17 cellular contexts compared by ENCODE assay signal in the genomic region with DNA sequence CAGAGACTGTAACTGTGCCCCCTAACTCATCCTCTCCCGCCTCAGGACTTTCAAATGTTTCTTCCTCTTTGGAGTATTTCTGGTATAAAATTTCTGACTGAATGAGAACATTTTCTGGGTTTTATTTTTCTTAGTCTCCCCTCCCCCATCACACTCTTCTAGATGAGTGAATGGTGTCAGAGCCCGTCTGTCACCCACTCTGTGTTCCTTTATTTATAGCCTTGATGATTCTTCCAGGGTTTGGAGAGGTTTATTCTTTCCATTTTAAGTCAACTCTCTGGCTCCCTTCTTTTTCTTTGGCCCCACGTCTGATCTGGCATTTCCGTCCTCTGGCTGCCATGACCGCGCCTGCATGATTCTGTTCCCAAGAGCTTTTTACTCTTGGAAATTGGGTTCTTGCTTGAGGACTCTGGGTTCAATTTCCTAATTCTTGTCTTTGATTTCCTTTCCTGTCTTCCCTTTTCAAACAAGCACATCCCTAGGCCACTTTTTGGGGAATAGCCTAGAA.
DNase-seq lines count a peak whose midpoint lies in the region; ATAC-seq, FAIRE-seq and TF ChIP-seq lines count a peak whose summit lies in the region.
"Had no signal": no experiment of that assay in that cellular context is flagged by ENCODE, and none has a peak within 500 bp of the region (broad histone marks: within the 10 kb centered on the region; RNA-seq: fewer than 3 reads in every experiment).

No MANE protein-coding gene starts in this region.

- H3K4me2 ChIP-seq in astrocyte (ENCODE audit: low read length) = no peak overlapping the region
- H3K4me2 ChIP-seq in mesendoderm (ENCODE audit: low read length) = no peak overlapping the region
- H3K4me2 ChIP-seq: BLaER1 had no signal

- H3K27ac ChIP-seq in astrocyte (ENCODE audit: low read depth, low read length) (no peak overlapping the region), mesendoderm (ENCODE audit: low read depth, low read length) (no peak overlapping the region), thoracic aorta (peak overlapping the region; percentile 75 to 92)
- H3K27ac ChIP-seq: BLaER1, HL-60 had no signal

- H2BK5ac ChIP-seq in mesendoderm (ENCODE audit: low read length) = no peak overlapping the region

- no peaks in the 10 kb centered on the region for H3K9me3 Mint-ChIP-seq in astrocyte (ENCODE audit: unreplicated experiment)
- H3K9me3 Mint-ChIP-seq in activated naive CD4-positive, alpha-beta T cell treated with anti-CD3 and anti-CD28 coated beads, Interleukin-2, amount 10 ng/mL, durations not matched to agents 7 days and 5 days = no peaks in the 10 kb centered on the region
- H3K9me3 Mint-ChIP-seq: CD8-positive, alpha-beta memory T cell; HFFc6 had no signal

- no peak for DNase-seq in left cardiac atrium
- DNase-seq in Right ventricle myocardium superior = no peak
- no peak for DNase-seq in astrocyte (ENCODE audit: low read depth)
- no peak for DNase-seq in mesendoderm
- DNase-seq in thoracic aorta (ENCODE audit: low spot score) = no peak
- no peak for DNase-seq in activated naive CD4-positive, alpha-beta T cell treated with anti-CD3 and anti-CD28 coated beads, Interleukin-2, amount 10 ng/mL, durations not matched to agents 7 days and 5 days
- DNase-seq in NCI-H2107 (lab: John Stamatoyannopoulos, UW) = no peak
- DNase-seq: 8988T; AML-193; Caco-2; CD8-positive, alpha-beta memory T cell; GF-D8; HCEC 1CT; HFFc6 had no signal

- no peak overlapping the region for H3K4me3 Mint-ChIP-seq in astrocyte (ENCODE audit: unreplicated experiment)
- no peak overlapping the region for H3K4me3 Mint-ChIP-seq in activated naive CD4-positive, alpha-beta T cell treated with anti-CD3 and anti-CD28 coated beads, Interleukin-2, amount 10 ng/mL, durations not matched to agents 7 days and 5 days
- H3K4me3 Mint-ChIP-seq: CD8-positive, alpha-beta memory T cell; HFFc6 had no signal

- H3K79me1 ChIP-seq in mesendoderm (ENCODE audit: low read length) = no peaks in the 10 kb centered on the region

- H2BK15ac ChIP-seq in mesendoderm (replicated peaks; ENCODE audit: low read depth) = no peak overlapping the region

- H3K4me1 ChIP-seq in astrocyte (ENCODE audit: insufficient read depth, low read length) = no peaks in the 10 kb centered on the region
- peaks cover 8% of the 10 kb centered on the region for H3K4me1 ChIP-seq in mesendoderm (ENCODE audit: control insufficient read depth, low read depth, low read length)
- peaks cover 4 to 46% of the 10 kb centered on the region in 2 donors for H3K4me1 ChIP-seq in thoracic aorta (ENCODE audit: control insufficient read depth in 1 of 2, low read depth in 2 of 2)
- H3K4me1 ChIP-seq: Caco-2 had no signal

- TF ChIP-seq CTCF in astrocyte (IDR thresholded peaks at IDR 0.05; ENCODE audit: insufficient read depth, low read depth, low read length) (no peak), thoracic aorta (IDR thresholded peaks at IDR 0.05) (no peak)

- no peak overlapping the region for H2AFZ ChIP-seq in astrocyte (ENCODE audit: low read depth, low read length)

- no peak overlapping the region for H3K18ac ChIP-seq in mesendoderm (ENCODE audit: low read length)

- H4K5ac ChIP-seq in mesendoderm (ENCODE audit: low read length) = no peak overlapping the region

- H3K4me3 ChIP-seq in astrocyte (ENCODE audit: insufficient read depth, low read depth, low read length) (no peak overlapping the region), mesendoderm (ENCODE audit: low read length) (no peak overlapping the region), thoracic aorta (peak overlapping the region; percentile 50)
- H3K4me3 ChIP-seq: BLaER1 had no signal

- H3K27me3 Mint-ChIP-seq in astrocyte (ENCODE audit: low read depth, unreplicated experiment) = no peaks in the 10 kb centered on the region
- H3K27me3 Mint-ChIP-seq in activated naive CD4-positive, alpha-beta T cell treated with anti-CD3 and anti-CD28 coated beads, Interleukin-2, amount 10 ng/mL, durations not matched to agents 7 days and 5 days = peaks cover 48% of the 10 kb centered on the region

- no peak overlapping the region for H3K56ac ChIP-seq in mesendoderm (ENCODE audit: low read length)

- H3K36me3 Mint-ChIP-seq in astrocyte (ENCODE audit: low read depth, unreplicated experiment) = peaks cover 52% of the 10 kb centered on the region
- H3K36me3 Mint-ChIP-seq in activated naive CD4-positive, alpha-beta T cell treated with anti-CD3 and anti-CD28 coated beads, Interleukin-2, amount 10 ng/mL, durations not matched to agents 7 days and 5 days = no peaks in the 10 kb centered on the region
- H3K36me3 Mint-ChIP-seq: CD8-positive, alpha-beta memory T cell had no signal

- H3K27ac Mint-ChIP-seq in astrocyte (ENCODE audit: unreplicated experiment) = peak overlapping the region; percentile 93
- H3K27ac Mint-ChIP-seq in activated naive CD4-positive, alpha-beta T cell treated with anti-CD3 and anti-CD28 coated beads, Interleukin-2, amount 10 ng/mL, durations not matched to agents 7 days and 5 days = no peak overlapping the region
- H3K27ac Mint-ChIP-seq: HFFc6 had no signal

- H2AK5ac ChIP-seq in mesendoderm (ENCODE audit: low read length) = no peak overlapping the region

- H3K9me3 ChIP-seq in astrocyte (ENCODE audit: insufficient read depth, low read depth, low read length) (no peaks in the 10 kb centered on the region), thoracic aorta (no peaks in the 10 kb centered on the region)
- H3K9me3 ChIP-seq: BLaER1, Caco-2 had no signal

- H3K4me1 Mint-ChIP-seq in astrocyte (ENCODE audit: low read depth, unreplicated experiment) = peaks cover 12% of the 10 kb centered on the region
- H3K4me1 Mint-ChIP-seq in activated naive CD4-positive, alpha-beta T cell treated with anti-CD3 and anti-CD28 coated beads, Interleukin-2, amount 10 ng/mL, durations not matched to agents 7 days and 5 days = peaks cover 2% of the 10 kb centered on the region
- H3K4me1 Mint-ChIP-seq: CD8-positive, alpha-beta memory T cell had no signal

- peak; percentile 42 to 64 for ATAC-seq in left cardiac atrium
- no peak for ATAC-seq in Right ventricle myocardium superior (ENCODE audit: poor library complexity)
- peak; percentile 77 for ATAC-seq in thoracic aorta (ENCODE audit: insufficient number of reproducible peaks, low FRiP score, low read depth)
- no peak for ATAC-seq in HG02642 (IDR thresholded peaks at IDR 0.05; ENCODE audit: poor library complexity, unreplicated experiment)

- H3K36me3 ChIP-seq in astrocyte (ENCODE audit: insufficient read depth, low read length) = peaks cover 17% of the 10 kb centered on the region
- H3K36me3 ChIP-seq in mesendoderm (ENCODE audit: control insufficient read depth, insufficient read depth, low read length) = no peaks in the 10 kb centered on the region
- H3K36me3 ChIP-seq in thoracic aorta = no peaks in the 10 kb centered on the region

- no peaks in the 10 kb centered on the region for H3K79me2 ChIP-seq in astrocyte (ENCODE audit: insufficient read depth, low read length)
- H3K79me2 ChIP-seq in mesendoderm (ENCODE audit: control insufficient read depth, insufficient read depth, low read length) = no peaks in the 10 kb centered on the region

- H4K20me1 ChIP-seq in astrocyte (ENCODE audit: insufficient read depth, low read length) = peaks cover 20% of the 10 kb centered on the region
- H4K20me1 ChIP-seq: BLaER1 had no signal

- H3K23ac ChIP-seq in mesendoderm (ENCODE audit: low read length) = peak overlapping the region; percentile 51

- intact Hi-C loops in left cardiac atrium (cut with DNase I) (no loop called here), Right ventricle myocardium superior (cut with DNase I) (no loop called here)

- H3K27me3 ChIP-seq in astrocyte (ENCODE audit: insufficient read depth, low read length) (no peaks in the 10 kb centered on the region), mesendoderm (ENCODE audit: insufficient read depth, low read length, poor library complexity) (no peaks in the 10 kb centered on the region), thoracic aorta (replicated peaks; ENCODE audit: insufficient read depth) (no peaks in the 10 kb centered on the region)
- H3K27me3 ChIP-seq: BLaER1 had no signal

- no peak for FAIRE-seq in astrocyte (lab: Jason Lieb, UNC)

- no peak overlapping the region for H4K8ac ChIP-seq in mesendoderm (ENCODE audit: low read depth, low read length)

- no peak overlapping the region for H2BK120ac ChIP-seq in mesendoderm (ENCODE audit: low read depth, low read length)

- H3K9ac ChIP-seq in astrocyte (ENCODE audit: low read length) = no peak overlapping the region
- H3K9ac ChIP-seq in mesendoderm (ENCODE audit: low read length) = no peak overlapping the region
- H3K9ac ChIP-seq: BLaER1 had no signal

- WGBS in mesendoderm (ENCODE audit: extremely low coverage, insufficient coverage, low lambda C conversion rate) = no CpG with 5 or more reads among the region's 6 CpGs

- CTCF ChIA-PET in activated naive CD4-positive, alpha-beta T cell treated with anti-CD3 and anti-CD28 coated beads, Interleukin-2, amount 10 ng/mL, durations not matched to agents 7 days and 5 days (lab: Charles Lee) = interaction anchor here (1.1 to 1.4 kb wide), 2 partner anchors 19 to 46 kb away, joined by 3 to 6 read pairs; no protein-coding TSS in a partner anchor

- no peak overlapping the region for H3K4ac ChIP-seq in mesendoderm (ENCODE audit: low read depth, low read length)

Comparison
In these comparisons a context has a peak if more than half of its experiments do, and no peak if none do; other contexts are left out.
1. ATAC-seq: peak in left cardiac atrium (2 of 2) and thoracic aorta (single experiment); none in Right ventricle myocardium superior (single experiment) and HG02642 (single experiment).
2. H3K27ac ChIP-seq: peak in thoracic aorta (2 of 2); none in astrocyte (single experiment) and mesendoderm (single experiment).